In genomic region chr1:218674280-218674773, GRCh38 we compare ENCODE assay signal across 9 cellular contexts.
DNase-seq lines count a peak whose midpoint lies in the region; ATAC-seq and TF ChIP-seq lines count a peak whose summit lies in the region.
"Had no signal": no experiment of that assay in that cellular context is flagged by ENCODE, and none has a peak within 500 bp of the region (broad histone marks: within the 10 kb centered on the region; RNA-seq: fewer than 3 reads in every experiment).

No MANE protein-coding gene starts in this region.

- no peaks in the 10 kb centered on the region for H3K9me3 ChIP-seq in HUES6 (ENCODE audit: control insufficient read depth, insufficient read depth, low read depth, low read length)
- no peaks in the 10 kb centered on the region for H3K9me3 ChIP-seq in body of pancreas
- no peaks in the 10 kb centered on the region for H3K9me3 ChIP-seq in stomach

- H3K27ac ChIP-seq in HUES6 (ENCODE audit: low read depth, low read length) (peak overlapping the region; percentile 5; the same call in 1 of the 2 replicates), body of pancreas (no peak overlapping the region), stomach (peak overlapping the region in 1 of 5 donors; percentile 14)

- no peak overlapping the region for H3K4me3 ChIP-seq in HUES6 (ENCODE audit: low read depth, low read length)
- H3K4me3 ChIP-seq in body of pancreas = no peak overlapping the region
- H3K4me3 ChIP-seq in stomach = no peak overlapping the region

- peaks cover 4% of the 10 kb centered on the region for H3K4me1 ChIP-seq in HUES6 (ENCODE audit: control insufficient read depth, insufficient read depth, low read length)
- H3K4me1 ChIP-seq in body of pancreas = no peaks in the 10 kb centered on the region
- H3K4me1 ChIP-seq in stomach = peaks cover 0 to 7% (median 3%) of the 10 kb centered on the region in 4 donors

- DNase-seq in A172 (ENCODE audit: low spot score) (peak; percentile 98), body of pancreas (peak in 3 of 4 donors; percentile 6 to 20 (median 7)), kidney tubule cell (ENCODE audit: low spot score) (peak; percentile 82), KG1 (lab: John Stamatoyannopoulos, UW) (no peak), stomach (no peak)
- no peak for DNase-seq in activated CD4-positive, alpha-beta T cell treated with anti-CD3 and anti-CD28 coated beads for 48 hours
- DNase-seq: stimulated activated CD4-positive, alpha-beta T cell treated with anti-CD3 and anti-CD28 coated beads, Interleukin-2, amount 100 ng/mL, for 48 hours had no signal

- no peak for TF ChIP-seq EP300 in stomach (IDR thresholded peaks at IDR 0.05)

- no peak for TF ChIP-seq POLR2A in body of pancreas (IDR thresholded peaks at IDR 0.05)
- no peak for TF ChIP-seq POLR2A in stomach (IDR thresholded peaks at IDR 0.05)

- WGBS in body of pancreas, 2 donors = 30 to 35% methylated on average over 9 of the region's 9 CpGs
- WGBS in stomach, 5 donors = 28 to 44% (median 35%) methylated on average over 9 of the region's 9 CpGs

- no peak overlapping the region for H3K9ac ChIP-seq in HUES6 (ENCODE audit: low read length)

- TF ChIP-seq CTCF in body of pancreas (IDR thresholded peaks at IDR 0.05) (peak in 1 of 7 experiments; percentile 13), stomach (IDR thresholded peaks at IDR 0.05) (no peak)

- H3K36me3 ChIP-seq in HUES6 (ENCODE audit: control insufficient read depth, insufficient read depth, low read length) = no peaks in the 10 kb centered on the region
- no peaks in the 10 kb centered on the region for H3K36me3 ChIP-seq in body of pancreas (replicated peaks in 1 of 2; ENCODE audit: insufficient read depth in 1 of 2, low read depth in 2 of 2)
- H3K36me3 ChIP-seq in stomach = no peaks in the 10 kb centered on the region

- intact Hi-C loops in body of pancreas (cut with DNase I) (no loop called here), stomach (cut with DNase I; ENCODE audit: low total_unique reads) (no loop called here)

- peak; percentile 62 for ATAC-seq in body of pancreas
- no peak for ATAC-seq in GM18517 (IDR thresholded peaks at IDR 0.05; ENCODE audit: unreplicated experiment)

- H3K27me3 ChIP-seq in HUES6 (ENCODE audit: control insufficient read depth, insufficient read depth, low read length) (no peaks in the 10 kb centered on the region), body of pancreas (no peaks in the 10 kb centered on the region), stomach (no peaks in the 10 kb centered on the region)

Comparison
In these comparisons a context has a peak if more than half of its experiments do, and no peak if none do; other contexts are left out.
1. DNase-seq: peak in A172 (single experiment), body of pancreas (3 of 4) and kidney tubule cell (single experiment); none in activated CD4-positive, alpha-beta T cell treated with anti-CD3 and anti-CD28 coated beads for 48 hours (single experiment), KG1 (single experiment) and stomach (single experiment).